In the genomic region with DNA sequence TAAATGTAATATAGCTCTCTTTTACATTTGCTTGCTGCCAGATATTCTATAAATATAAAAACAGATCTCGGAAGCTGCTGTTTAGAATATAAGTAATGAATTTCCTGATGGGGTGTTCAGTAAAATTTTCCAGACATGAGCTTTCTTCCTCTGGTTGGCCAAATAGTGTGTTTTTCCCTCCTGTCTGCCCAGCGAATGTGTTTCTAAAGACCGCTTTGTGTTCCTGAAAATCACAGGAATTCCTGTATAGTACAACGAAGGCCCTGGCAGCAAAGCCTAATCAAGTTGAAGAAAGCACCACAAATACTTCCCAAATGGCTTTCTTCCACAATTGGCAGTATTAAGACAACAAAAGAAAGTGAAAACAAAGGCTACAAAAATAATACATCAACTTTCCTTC, we compare ENCODE assay signal across 15 cellular contexts.
DNase-seq lines count a peak whose midpoint lies in the region; ATAC-seq, FAIRE-seq and TF ChIP-seq lines count a peak whose summit lies in the region.
"Had no signal": no experiment of that assay in that cellular context is flagged by ENCODE, and none has a peak within 500 bp of the region (broad histone marks: within the 10 kb centered on the region; RNA-seq: fewer than 3 reads in every experiment).

No MANE protein-coding gene starts in this region.

- DNase-seq in A549 (ENCODE audit: low read depth in 1 of 2, low spot score in 1 of 2) (no peak), mesenchymal stem cell (no peak), NCI-H2227 (lab: John Stamatoyannopoulos, UW; ENCODE audit: unreplicated experiment) (no peak), MG63 (no peak), progenitor cell of endocrine pancreas (ENCODE audit: low spot score, unreplicated experiment) (no peak), GDM1 (lab: John Stamatoyannopoulos, UW) (no peak)
- no peak for DNase-seq in CD8-positive, alpha-beta T cell
- DNase-seq: KBM-7; NCI-H1694 treated with DMSO at 0.1 percent for 48 hours; NCI-H774; SIG-M5; stimulated activated CD4-positive, alpha-beta T cell treated with anti-CD3 and anti-CD28 coated beads, Interleukin-1b, Interleukin-23, amount 100 ng/mL, for 48 hours had no signal

- H3K18ac ChIP-seq in mesenchymal stem cell (ENCODE audit: low read depth in 1 of 2, low read length in 2 of 2) = no peak overlapping the region

- no peak overlapping the region for H4K91ac ChIP-seq in mesenchymal stem cell (ENCODE audit: low read length)

- H3K27ac Mint-ChIP-seq in CD8-positive, alpha-beta T cell = peak overlapping the region; percentile 72
- H3K27ac Mint-ChIP-seq in brain (peak overlapping the region in 4 of 5 experiments; percentile 32 to 90 (median 68)), progenitor cell of endocrine pancreas (no peak overlapping the region)
- H3K27ac Mint-ChIP-seq: memory B cell, WTC11 had no signal

- no peak overlapping the region for H2AK5ac ChIP-seq in mesenchymal stem cell (ENCODE audit: low read length, severe bottlenecking)

- no peak overlapping the region for H4K8ac ChIP-seq in mesenchymal stem cell (ENCODE audit: low read length)

- no peaks in the 10 kb centered on the region for H3K27me3 ChIP-seq in CD8-positive, alpha-beta T cell (ENCODE audit: insufficient read depth, low read length)
- no peaks in the 10 kb centered on the region for H3K27me3 ChIP-seq in mesenchymal stem cell (ENCODE audit: control insufficient read depth in 1 of 2, insufficient read depth in 1 of 2, low read length in 2 of 2)
- H3K27me3 ChIP-seq in MG63 = no peaks in the 10 kb centered on the region

- 84% methylated on average over 4 of the region's 4 CpGs for WGBS in A549 (ENCODE audit: missing lambda C conversion rate)
- WGBS in mesenchymal stem cell = 93% methylated on average over 4 of the region's 4 CpGs

- H2AFZ ChIP-seq in mesenchymal stem cell (ENCODE audit: low read depth, low read length) = no peak overlapping the region

- POLR2A ChIA-PET in A549 (lab: Yijun Ruan, JAX) = no interaction called here
- POLR2A ChIA-PET in CD8-positive, alpha-beta T cell (lab: Charles Lee) = interaction anchor here (1.1 to 1.6 kb wide), 2 partner anchors 55 to 352 kb away, joined by 4 to 5 read pairs; no protein-coding TSS in a partner anchor

- H3K4ac ChIP-seq in mesenchymal stem cell (ENCODE audit: low read depth in 1 of 2, low read length in 2 of 2) = no peak overlapping the region

- no peaks in the 10 kb centered on the region for H3K9me3 ChIP-seq in A549
- no peaks in the 10 kb centered on the region for H3K9me3 ChIP-seq in CD8-positive, alpha-beta T cell (ENCODE audit: low read length)
- H3K9me3 ChIP-seq in mesenchymal stem cell (ENCODE audit: control insufficient read depth, low read length) = no peaks in the 10 kb centered on the region
- no peaks in the 10 kb centered on the region for H3K9me3 ChIP-seq in MG63

- no peaks in the 10 kb centered on the region for H3K36me3 ChIP-seq in CD8-positive, alpha-beta T cell (ENCODE audit: insufficient read depth, low read length)
- H3K36me3 ChIP-seq in mesenchymal stem cell (ENCODE audit: control insufficient read depth in 1 of 2, insufficient read depth in 2 of 2, low read depth in 1 of 2, low read length in 2 of 2) (no peaks in the 10 kb centered on the region), MG63 (no peaks in the 10 kb centered on the region)

- peaks cover 15% of the 10 kb centered on the region for H3K79me1 ChIP-seq in mesenchymal stem cell (replicated peaks; ENCODE audit: low read length, poor library complexity, severe bottlenecking)

- H2BK5ac ChIP-seq in mesenchymal stem cell (ENCODE audit: low read depth, low read length, poor library complexity, severe bottlenecking) = no peak overlapping the region

- H3K27me3 Mint-ChIP-seq in CD8-positive, alpha-beta T cell (ENCODE audit: low read depth) = no peaks in the 10 kb centered on the region
- H3K27me3 Mint-ChIP-seq in brain (no peaks in the 10 kb centered on the region), progenitor cell of endocrine pancreas (no peaks in the 10 kb centered on the region)
- H3K27me3 Mint-ChIP-seq: memory B cell had no signal

- H2BK120ac ChIP-seq in mesenchymal stem cell (ENCODE audit: low read depth, low read length) = no peak overlapping the region

- H2BK12ac ChIP-seq in mesenchymal stem cell (ENCODE audit: low read length in 2 of 2) = no peak overlapping the region

- H3K23ac ChIP-seq in mesenchymal stem cell (ENCODE audit: low read length in 2 of 2) = no peak overlapping the region

- H3K4me3 Mint-ChIP-seq in CD8-positive, alpha-beta T cell = no peak overlapping the region
- H3K4me3 Mint-ChIP-seq in brain (peak overlapping the region in 3 of 5 experiments; percentile 9 to 55 (median 18)), progenitor cell of endocrine pancreas (ENCODE audit: low read depth) (no peak overlapping the region)
- H3K4me3 Mint-ChIP-seq: memory B cell, WTC11 had no signal

- no peak for FAIRE-seq in A549 (lab: Jason Lieb, UNC)

- no peak for TF ChIP-seq CTCF in A549 (IDR thresholded peaks at IDR 0.05)
- no peak for TF ChIP-seq CTCF in CD8-positive, alpha-beta T cell (IDR thresholded peaks at IDR 0.05)
- no peak for TF ChIP-seq CTCF in brain (conservative IDR thresholded peaks at IDR 0.05)
- TF ChIP-seq CTCF in progenitor cell of endocrine pancreas (IDR thresholded peaks at IDR 0.05; ENCODE audit: unreplicated experiment) = no peak

- no peak for TF ChIP-seq EP300 in A549 (IDR thresholded peaks at IDR 0.05)

- H3K4me3 ChIP-seq in A549 (no peak overlapping the region), mesenchymal stem cell (ENCODE audit: insufficient read depth in 1 of 2, low read depth in 1 of 2, low read length in 2 of 2) (no peak overlapping the region), MG63 (no peak overlapping the region)
- H3K4me3 ChIP-seq in CD8-positive, alpha-beta T cell (ENCODE audit: low read depth, low read length) = no peak overlapping the region

- intact Hi-C loops in CD8-positive, alpha-beta T cell (cut with DNase I, micrococcal nuclease) = loop anchor here (2.0 to 5.0 kb wide), 4 partner anchors 80 to 369 kb away; no protein-coding TSS in a partner anchor

- H3K4me1 Mint-ChIP-seq in CD8-positive, alpha-beta T cell (ENCODE audit: low read depth) = peaks cover 96% of the 10 kb centered on the region
- H3K4me1 Mint-ChIP-seq in brain (peaks cover 80% of the 10 kb centered on the region), progenitor cell of endocrine pancreas (ENCODE audit: low read depth) (peaks cover 45% of the 10 kb centered on the region)
- H3K4me1 Mint-ChIP-seq: memory B cell had no signal

- H3K36me3 Mint-ChIP-seq in CD8-positive, alpha-beta T cell = no peaks in the 10 kb centered on the region
- H3K36me3 Mint-ChIP-seq in brain = no peaks in the 10 kb centered on the region
- H3K36me3 Mint-ChIP-seq in progenitor cell of endocrine pancreas (ENCODE audit: insufficient read depth) = no peaks in the 10 kb centered on the region
- H3K36me3 Mint-ChIP-seq: memory B cell, WTC11 had no signal

- CTCF ChIA-PET in A549 (lab: Yijun Ruan, JAX) = interaction anchor here (1.4 to 1.8 kb wide), 3 partner anchors 8 to 17 kb away, joined by 3 to 6 read pairs (median 3); no protein-coding TSS in a partner anchor
- CTCF ChIA-PET in CD8-positive, alpha-beta T cell (lab: Charles Lee) = interaction anchor here (1.0 to 7.0 kb wide), 8 partner anchors 22 to 367 kb away, joined by 3 to 43 read pairs (median 8); no protein-coding TSS in a partner anchor

- no peak overlapping the region for H2BK15ac ChIP-seq in mesenchymal stem cell (ENCODE audit: low read depth, poor library complexity, severe bottlenecking)

- no peaks in the 10 kb centered on the region for H3K9me3 Mint-ChIP-seq in CD8-positive, alpha-beta T cell
- H3K9me3 Mint-ChIP-seq in brain (no peaks in the 10 kb centered on the region), progenitor cell of endocrine pancreas (ENCODE audit: low read depth) (no peaks in the 10 kb centered on the region)
- H3K9me3 Mint-ChIP-seq: memory B cell, WTC11 had no signal

- peak overlapping the region; percentile 14 to 64; a peak in 4 of 6 replicates for H3K27ac ChIP-seq in A549
- no peak overlapping the region for H3K27ac ChIP-seq in CD8-positive, alpha-beta T cell (ENCODE audit: low read depth, low read length)
- H3K27ac ChIP-seq in mesenchymal stem cell (ENCODE audit: low read length, poor library complexity, severe bottlenecking) = no peak overlapping the region

- no peak for ATAC-seq in A549
- no peak for ATAC-seq in CD8-positive, alpha-beta T cell

- H3K14ac ChIP-seq in mesenchymal stem cell (ENCODE audit: low read length in 2 of 2) = no peak overlapping the region

- peaks cover 62% of the 10 kb centered on the region for H3K4me1 ChIP-seq in A549
- peaks cover 71% of the 10 kb centered on the region for H3K4me1 ChIP-seq in CD8-positive, alpha-beta T cell (ENCODE audit: insufficient read depth, low read length)
- H3K4me1 ChIP-seq in mesenchymal stem cell (ENCODE audit: control insufficient read depth, insufficient read depth, low read depth, low read length) = peaks cover 3% of the 10 kb centered on the region

- no peak for TF ChIP-seq POLR2A in A549 (IDR thresholded peaks at IDR 0.05; ENCODE audit: low read length)

- H3K9ac ChIP-seq in mesenchymal stem cell (ENCODE audit: low read length) = peak overlapping the region; percentile 60

- H3K4me2 ChIP-seq in A549 (no peak overlapping the region), mesenchymal stem cell (ENCODE audit: low read length, poor library complexity, severe bottlenecking) (no peak overlapping the region)

- TF ChIP-seq RAD21 in A549 (conservative IDR thresholded peaks at IDR 0.05 in 1 of 2, IDR thresholded peaks at IDR 0.05 in 1 of 2) = no peak

TF ChIP-seq in A549, 52 proteins besides CTCF, POLR2A, EP300 and RAD21:
- TF ChIP-seq ZSCAN20 (CRISPR knock-in tag; IDR thresholded peaks at IDR 0.05) (no peak), RARB (CRISPR knock-in tag; IDR thresholded peaks at IDR 0.05) (no peak), RCOR1 (IDR thresholded peaks at IDR 0.05; ENCODE audit: low read depth, low read length) (no peak), SREBF2 (IDR thresholded peaks at IDR 0.05) (no peak)
- TF ChIP-seq, protein P1, sequence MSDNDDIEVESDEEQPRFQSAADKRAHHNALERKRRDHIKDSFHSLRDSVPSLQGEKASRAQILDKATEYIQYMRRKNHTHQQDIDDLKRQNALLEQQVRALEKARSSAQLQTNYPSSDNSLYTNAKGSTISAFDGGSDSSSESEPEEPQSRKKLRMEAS (IDR thresholded peaks at IDR 0.05) = no peak

Comparison
In these comparisons a context has a peak if more than half of its experiments do, and no peak if none do; other contexts are left out.
1. H3K27ac ChIP-seq: peak in A549 (2 of 2); none in CD8-positive, alpha-beta T cell (single experiment) and mesenchymal stem cell (single experiment).
2. H3K4me3 Mint-ChIP-seq: peak in brain (3 of 5); none in CD8-positive, alpha-beta T cell (single experiment) and progenitor cell of endocrine pancreas (single experiment).